In genomic region chr18:49133112-49133511, GRCh38 we compare ENCODE assay signal across 23 cellular contexts.
"Had no signal": no experiment of that assay in that cellular context is flagged by ENCODE, and none has a peak within 500 bp of the region (broad histone marks: within the 10 kb centered on the region; RNA-seq: fewer than 3 reads in every experiment).

No MANE protein-coding gene starts in this region.

- H3K4me3 ChIP-seq: colonic mucosa, esophagus squamous epithelium, gastrocnemius medialis, heart right ventricle, left lung, lower lobe of right lung, mucosa of descending colon had no signal

- H3K27me3 ChIP-seq: colonic mucosa, esophagus squamous epithelium, gastrocnemius medialis, heart right ventricle, left lung had no signal

- H3K27ac ChIP-seq: colonic mucosa, epithelial cell of prostate, esophagus squamous epithelium, gastrocnemius medialis, heart right ventricle, left lung, lower lobe of right lung had no signal

- H3K9me3 ChIP-seq: colonic mucosa, esophagus squamous epithelium, gastrocnemius medialis, heart right ventricle, left lung, lower lobe of right lung, mucosa of descending colon had no signal

- DNase-seq: colonic mucosa; cortex of kidney; effector CD8-positive, alpha-beta T cell; effector memory CD8-positive, alpha-beta T cell; endodermal cell; erythroblast; esophagus squamous epithelium; foreskin fibroblast; foreskin melanocyte; gastrocnemius medialis; glutamatergic neuron; head of caudate nucleus; heart right ventricle; hippocampal formation; left cardiac atrium; left lung; left ventricle myocardium superior; lower lobe of right lung; mesenchymal stem cell; mucosa of descending colon; naive B cell had no signal

- H3K4me1 ChIP-seq: colonic mucosa, gastrocnemius medialis, left lung, lower lobe of right lung had no signal

- H3K36me3 ChIP-seq: colonic mucosa, gastrocnemius medialis, heart right ventricle, left lung, lower lobe of right lung had no signal

- ATAC-seq: effector memory CD8-positive, alpha-beta T cell; esophagus mucosa; gastrocnemius medialis; heart right ventricle; left cardiac atrium; left lung; left ventricle myocardium superior; lower lobe of right lung; mucosa of descending colon had no signal
